8 cellular contexts compared by ENCODE assay signal in genomic region chr6:17601389-17601703, GRCh38. TPM values are rescaled to one million over a fixed set of nuclear protein-coding genes. Genes with fewer than 3 reads are reported as not detected.
DNase-seq lines count a peak whose midpoint lies in the region; ATAC-seq, FAIRE-seq and TF ChIP-seq lines count a peak whose summit lies in the region.

No MANE protein-coding gene starts in this region.

- H3K4me3 ChIP-seq in PC-9 = peak overlapping the region; percentile 80
- peak overlapping the region; percentile 83 for H3K4me3 ChIP-seq in epithelial cell of proximal tubule (ENCODE audit: low read depth, low read length)
- peak overlapping the region; percentile 38 to 85 (median 76) for H3K4me3 ChIP-seq in pancreas

- H3K36me3 ChIP-seq in PC-9 (ENCODE audit: low read depth) = no peaks in the 10 kb centered on the region
- peaks cover 0 to 12% (median 0%) of the 10 kb centered on the region in 3 donors for H3K36me3 ChIP-seq in pancreas

- H3F3A ChIP-seq in PC-9 (ENCODE audit: insufficient read depth, low read depth) = peaks cover 5% of the 10 kb centered on the region; the same call in 1 of the 2 replicates

- DNase-seq in ELR (ENCODE audit: low read depth) (peak; percentile 28), PC-9 (no peak), epithelial cell of proximal tubule (ENCODE audit: low read depth) (no peak), pancreas (no peak), NCI-H1694 treated with DMSO at 0.1 percent for 48 hours (lab: John Stamatoyannopoulos, UW) (no peak), NCI-H2196 (lab: John Stamatoyannopoulos, UW; ENCODE audit: unreplicated experiment) (no peak)
- DNase-seq in activated effector memory CD4-positive, alpha-beta T cell treated with anti-CD3 and anti-CD28 coated beads, Interleukin-2, amount 50 U/mL, for 16 hours = no peak

- H3K9me3 ChIP-seq in PC-9 (ENCODE audit: insufficient read depth, low read depth) (no peaks in the 10 kb centered on the region), pancreas (no peaks in the 10 kb centered on the region)

- no peaks in the 10 kb centered on the region for H3K79me2 ChIP-seq in PC-9 (ENCODE audit: low read depth)

- CTCF ChIA-PET in PC-9 (lab: Charles Lee) = interaction anchor here (0.7 kb wide), 1 partner anchor 685 kb away, joined by 15 read pairs; no protein-coding TSS in a partner anchor

- TSS peak; percentile 49 for BruUV-seq in PC-9 (replicated peaks; lab: Mats Ljungman, UMichigan)

- peak overlapping the region; percentile 88 for H2AFZ ChIP-seq in PC-9

- H3K4me2 ChIP-seq in PC-9 = peak overlapping the region; percentile 92

- intact Hi-C loops in PC-9 (cut with micrococcal nuclease; ENCODE audit: unreplicated experiment) (no loop called here), pancreas (cut with DNase I) (no loop called here)

- POLR2A ChIA-PET in PC-9 (lab: Charles Lee; ENCODE audit: unreplicated experiment) = interaction anchor here (0.6 kb wide), 1 partner anchor 208 kb away, joined by 24 read pairs; the partner anchor contains the start of gene CAP2

- no peak for FAIRE-seq in pancreas (lab: Jason Lieb, UNC)

- H4K20me1 ChIP-seq in PC-9 (ENCODE audit: insufficient read depth) = no peaks in the 10 kb centered on the region

- peaks cover 11% of the 10 kb centered on the region; the same call in 1 of the 2 replicates for H3K4me1 ChIP-seq in PC-9 (replicated peaks; ENCODE audit: insufficient read depth)
- H3K4me1 ChIP-seq in pancreas = peaks cover 0 to 16% (median 16%) of the 10 kb centered on the region in 3 donors

- H3K27me3 ChIP-seq in PC-9 (ENCODE audit: insufficient read depth, low read depth) (no peaks in the 10 kb centered on the region), pancreas (no peaks in the 10 kb centered on the region)

- 2% methylated on average over 5 of the region's 5 CpGs for WGBS in pancreas, 2 donors

- no peak for TF ChIP-seq CTCF in PC-9 (conservative IDR thresholded peaks at IDR 0.05)
- no peak for TF ChIP-seq CTCF in epithelial cell of proximal tubule (conservative IDR thresholded peaks at IDR 0.05; ENCODE audit: low read depth, low read length)
- TF ChIP-seq CTCF in pancreas (IDR thresholded peaks at IDR 0.05) = no peak

- ATAC-seq in pancreas (no peak), GM19023 (IDR thresholded peaks at IDR 0.05; ENCODE audit: unreplicated experiment) (no peak)

- no peaks in the 10 kb centered on the region; the same call in 1 of the 2 replicates for H3K9me2 ChIP-seq in PC-9 (ENCODE audit: insufficient read depth)

- H3K27ac ChIP-seq in PC-9 (no peak overlapping the region), pancreas (peak overlapping the region; percentile 92 to 99 (median 96))

RNA-seq across cellular contexts. Expression of gene FAM8A1, which starts 1.2 kb away (rescaled TPM):
- total RNA-seq in PC-9 (2021) (8.1 and 11.9 TPM in 2 replicates), epithelial cell of proximal tubule (6.4 and 6.8 TPM in 2 replicates), pancreas (10 to 100 TPM in 5 of 6 donors, 1 to 10 TPM in 1; 9.8 to 15.9 (median 12.0) TPM)
- polyA plus RNA-seq in pancreas = 10 to 100 TPM in 1 of 2 donors, 1 to 10 TPM in 1; 4.7 to 11.4 TPM
